Comparison of ENCODE assay signal across 29 cellular contexts in the genomic region with DNA sequence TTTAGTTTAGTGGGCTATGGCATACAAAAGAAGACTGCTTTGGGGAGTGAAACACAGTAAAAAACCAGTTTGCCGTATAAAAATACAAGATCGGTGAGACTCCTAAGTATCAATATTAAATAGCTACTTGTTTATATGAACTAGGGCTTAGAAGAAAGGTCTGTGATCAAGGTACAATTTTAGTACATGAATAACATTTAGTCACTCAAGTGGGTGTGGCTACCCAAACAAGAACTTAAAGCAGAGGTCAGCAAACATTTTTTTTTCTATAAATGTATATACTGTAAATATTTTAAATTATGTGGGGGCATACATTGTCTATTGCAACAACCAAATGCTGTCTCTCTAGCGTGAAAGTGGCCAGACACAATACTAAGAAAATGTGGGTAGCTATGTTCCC.
DNase-seq lines count a peak whose midpoint lies in the region; ATAC-seq and TF ChIP-seq lines count a peak whose summit lies in the region.
"Had no signal": no experiment of that assay in that cellular context is flagged by ENCODE, and none has a peak within 500 bp of the region (broad histone marks: within the 10 kb centered on the region; RNA-seq: fewer than 3 reads in every experiment).

No MANE protein-coding gene starts in this region.

- intact Hi-C loops in PC-3 (cut with micrococcal nuclease) = loop anchor here (10.0 kb wide), 1 partner anchor 260 kb away; no protein-coding TSS in a partner anchor

- no peak overlapping the region for H3K9ac ChIP-seq in PC-3 (ENCODE audit: low read length)
- H3K9ac ChIP-seq: BLaER1; BLaER1 treated with 17β-estradiol and CSF1 and Interleukin-3, amounts not matched to agents 10 nM and 100 nM had no signal

- no peaks in the 10 kb centered on the region for H3K27me3 ChIP-seq in PC-3 (ENCODE audit: low read length)
- H3K27me3 ChIP-seq: BE2C; BLaER1; BLaER1 treated with 17β-estradiol and CSF1 and Interleukin-3, amounts not matched to agents 10 nM and 100 nM had no signal

- no peaks in the 10 kb centered on the region for H3K79me2 ChIP-seq in PC-3 (ENCODE audit: low read length)

- peaks cover 5% of the 10 kb centered on the region for H3K4me1 ChIP-seq in PC-3 (ENCODE audit: insufficient read depth, low read length)
- H3K4me1 ChIP-seq: A549; BLaER1; BLaER1 treated with 17β-estradiol and CSF1 and Interleukin-3, amounts not matched to agents 10 nM and 100 nM; Caco-2 had no signal

- H3K4me2 ChIP-seq in PC-3 (ENCODE audit: low read length) = 0 out of 2 replicates have a peak overlapping the region, but pooled peaks have one; percentile 7
- H3K4me2 ChIP-seq: A549; BLaER1; BLaER1 treated with 17β-estradiol and CSF1 and Interleukin-3, amounts not matched to agents 10 nM and 100 nM had no signal

- H3K9me3 ChIP-seq in PC-3 (ENCODE audit: low read length) = no peaks in the 10 kb centered on the region
- H3K9me3 ChIP-seq: A549; BE2C; BLaER1; BLaER1 treated with 17β-estradiol and CSF1 and Interleukin-3, amounts not matched to agents 10 nM and 100 nM; Caco-2 had no signal

- H3K4me3 ChIP-seq in PC-3 (ENCODE audit: low read length) (no peak overlapping the region), epithelial cell of esophagus (ENCODE audit: low read length) (no peak overlapping the region)
- H3K4me3 ChIP-seq: A549; BLaER1; BLaER1 treated with 17β-estradiol and CSF1 and Interleukin-3, amounts not matched to agents 10 nM and 100 nM had no signal

- H2AFZ ChIP-seq in PC-3 (ENCODE audit: low read length) = no peak overlapping the region

- TF ChIP-seq CTCF in PC-3 (conservative IDR thresholded peaks at IDR 0.05; ENCODE audit: low read depth, low read length) = no peak
- TF ChIP-seq CTCF in epithelial cell of esophagus (IDR thresholded peaks at IDR 0.05; ENCODE audit: insufficient read depth, low read depth, low read length, missing control alignments) = no peak

- POLR2A ChIA-PET in PC-3 (lab: Charles Lee; ENCODE audit: unreplicated experiment) = no interaction called here

- CTCF ChIA-PET in PC-3 (lab: Charles Lee) = no interaction called here

- DNase-seq in PC-3 (peak; percentile 60), epithelial cell of esophagus (ENCODE audit: low read depth) (peak; percentile 11), NOMO-1 treated with DMSO at 0.1 percent for 48 hours (lab: John Stamatoyannopoulos, UW; ENCODE audit: unreplicated experiment) (no peak)
- no peak for DNase-seq in NK-92 treated with Interleukin-12 subunit alpha and Interleukin-12 subunit beta, amount 100 ng/mL, for 24 hours (lab: John Stamatoyannopoulos, UW)
- DNase-seq: 8988T; ACHN; AML-193; BE2C; C1 segment of cervical spinal cord; Caco-2; Calu3; CD4-positive, alpha-beta memory T cell; CD4-positive, alpha-beta T cell; CD4-positive, CD25-positive, alpha-beta regulatory T cell; CD8-positive, alpha-beta memory T cell; CD8-positive, alpha-beta T cell; COR-L47; DMS 273 treated with DMSO at 0.1 percent for 48 hours; DMS153; DMS53; DMS79; DMS79 treated with DMSO at 0.1 percent for 48 hours; DND-41; EL had no signal

- no peaks in the 10 kb centered on the region for H3K36me3 ChIP-seq in PC-3 (ENCODE audit: low read depth, low read length)
- H3K36me3 ChIP-seq: BE2C; BLaER1; BLaER1 treated with 17β-estradiol and CSF1 and Interleukin-3, amounts not matched to agents 10 nM and 100 nM had no signal

- peak; percentile 73 for ATAC-seq in PC-3
- ATAC-seq: A549; CD8-positive, alpha-beta T cell had no signal

- H4K20me1 ChIP-seq in PC-3 (ENCODE audit: low read length) = no peaks in the 10 kb centered on the region
- H4K20me1 ChIP-seq: BLaER1; BLaER1 treated with 17β-estradiol and CSF1 and Interleukin-3, amounts not matched to agents 10 nM and 100 nM had no signal

- no peaks in the 10 kb centered on the region for H3F3A ChIP-seq in PC-3 (ENCODE audit: low read length, unreplicated experiment)

- no peak overlapping the region for H3K27ac ChIP-seq in PC-3 (ENCODE audit: low read length)
- H3K27ac ChIP-seq: 22Rv1; A549; BLaER1; BLaER1 treated with 17β-estradiol and CSF1 and Interleukin-3, amounts not matched to agents 10 nM and 100 nM; C4-2B had no signal

- BruUV-seq in PC-3 (replicated peaks; lab: Mats Ljungman, UMichigan) = no TSS peak

- H3K9me2 ChIP-seq in PC-3 (replicated peaks; ENCODE audit: low read length) = no peaks in the 10 kb centered on the region

Comparison
In these comparisons a context has a peak if more than half of its experiments do, and no peak if none do; other contexts are left out.
1. DNase-seq: peak in PC-3 (single experiment) and epithelial cell of esophagus (single experiment); none in NK-92 treated with Interleukin-12 subunit alpha and Interleukin-12 subunit beta, amount 100 ng/mL, for 24 hours (single experiment) and NOMO-1 treated with DMSO at 0.1 percent for 48 hours (single experiment).